12 cellular contexts compared by ENCODE assay signal in the genomic region with DNA sequence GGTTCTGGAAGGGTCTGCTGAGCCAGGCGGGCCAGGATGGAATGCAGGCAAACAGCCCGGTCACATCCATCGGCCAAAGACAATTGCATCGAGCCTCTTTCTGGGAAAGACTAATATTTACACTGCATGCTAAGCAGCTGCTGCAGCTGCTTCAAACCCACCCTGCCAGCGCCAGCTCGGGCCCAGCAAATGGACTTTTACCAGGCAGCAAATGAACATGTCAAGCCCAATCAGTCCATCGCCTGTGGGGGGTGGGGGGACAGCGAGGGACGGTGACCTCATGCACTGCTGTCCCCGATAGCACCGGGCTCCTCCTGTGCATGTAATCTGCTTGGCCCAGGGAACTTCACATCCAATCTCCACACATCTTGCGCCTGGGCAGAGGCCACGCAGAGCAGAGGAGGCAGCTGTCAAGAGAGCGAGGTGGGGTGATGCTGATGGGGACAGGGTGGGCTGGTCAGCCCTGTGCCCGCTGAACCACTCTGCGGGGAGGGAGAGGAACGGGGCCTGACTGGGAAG. TPM values are rescaled to one million over a fixed set of nuclear protein-coding genes. Genes with fewer than 3 reads are reported as not detected.
DNase-seq lines count a peak whose midpoint lies in the region; ATAC-seq, FAIRE-seq and TF ChIP-seq lines count a peak whose summit lies in the region.
"Had no signal": no experiment of that assay in that cellular context is flagged by ENCODE, and none has a peak within 500 bp of the region (broad histone marks: within the 10 kb centered on the region; RNA-seq: fewer than 3 reads in every experiment).

No MANE protein-coding gene starts in this region.

- TF ChIP-seq CTCF in H1 (IDR thresholded peaks at IDR 0.05; ENCODE audit: control extremely low read depth in 1 of 3, insufficient read depth in 1 of 3, low read depth in 1 of 3, low read length in 3 of 3) (no peak), pancreas (IDR thresholded peaks at IDR 0.05) (no peak), suprapubic skin (IDR thresholded peaks at IDR 0.05) (no peak), gastroesophageal sphincter (IDR thresholded peaks at IDR 0.05) (no peak)

- peaks cover 0 to 1% of the 10 kb centered on the region in 2 experiments for H4K20me1 ChIP-seq in H1 (replicated peaks in 1 of 2; ENCODE audit: control insufficient read depth in 1 of 2, insufficient read depth in 2 of 2, low read length in 2 of 2)

- H3K23me2 ChIP-seq in H1 (ENCODE audit: low read depth, low read length): no peaks in the 10 kb centered on the region

- WGBS in H1 (ENCODE audit: extremely low coverage in 1 of 2, insufficient coverage in 1 of 2, insufficient read length in 1 of 2, insufficient replicate concordance in 2 of 2, low coverage in 1 of 2, low lambda C conversion rate in 2 of 2, missing lambda C conversion rate in 1 of 2), 2 experiments: 86% methylated on average over 17 of the region's 17 CpGs; no CpG with 5 or more reads in 1 of the 2 experiments
- 15 to 29% methylated on average over 14 to 17 of the region's 17 CpGs for WGBS in pancreas, 2 donors
- WGBS in suprapubic skin: 74% methylated on average over 11 of the region's 17 CpGs
- no CpG with 5 or more reads among the region's 17 CpGs for WGBS in gastroesophageal sphincter (ENCODE audit: low coverage in 1 of 2), 2 donors

- peak; percentile 25 for DNase-seq in ELF-1 (ENCODE audit: low read depth, low spot score)
- DNase-seq in NCI-H345 (lab: John Stamatoyannopoulos, UW): peak; percentile 87
- DNase-seq in H1 (ENCODE audit: low read depth in 1 of 2, low spot score in 2 of 2): no peak
- DNase-seq in pancreas: peak; percentile 44 to 87 (median 70)
- DNase-seq in suprapubic skin (ENCODE audit: low spot score in 2 of 2): no peak
- no peak for DNase-seq in LoVo (ENCODE audit: low spot score)
- DNase-seq: MM.1S; stimulated activated CD4-positive, alpha-beta T cell treated with anti-CD3 and anti-CD28 coated beads, Interleukin-15, amount 100 ng/mL, for 24 hours had no signal

- H2BK5ac ChIP-seq in H1 (ENCODE audit: low read depth, low read length): no peak overlapping the region

- H4K5ac ChIP-seq in H1 (ENCODE audit: insufficient read length, low read depth, low read length): no peak overlapping the region

- no peaks in the 10 kb centered on the region for H3K27me3 ChIP-seq in H1 (replicated peaks in 1 of 4; ENCODE audit: control insufficient read depth in 3 of 4, extremely low read depth in 1 of 4, insufficient read depth in 3 of 4, low read length in 3 of 4)
- no peaks in the 10 kb centered on the region for H3K27me3 ChIP-seq in pancreas
- no peaks in the 10 kb centered on the region for H3K27me3 ChIP-seq in suprapubic skin
- no peaks in the 10 kb centered on the region for H3K27me3 ChIP-seq in gastroesophageal sphincter

- no peak overlapping the region for H3K14ac ChIP-seq in H1 (ENCODE audit: insufficient read length)

- H3K9me3 ChIP-seq in H1 (ENCODE audit: insufficient read depth in 2 of 2, low read depth in 1 of 2, low read length in 1 of 2) (no peaks in the 10 kb centered on the region), pancreas (no peaks in the 10 kb centered on the region), suprapubic skin (no peaks in the 10 kb centered on the region), gastroesophageal sphincter (no peaks in the 10 kb centered on the region)

- no peak overlapping the region for H3K18ac ChIP-seq in H1 (ENCODE audit: extremely low read depth, low read length)

- H3K79me2 ChIP-seq in H1 (ENCODE audit: control insufficient read depth in 1 of 2, insufficient read depth in 2 of 2, low read length in 2 of 2): no peaks in the 10 kb centered on the region

- intact Hi-C loops in pancreas (cut with DNase I): no loop called here

- H4K8ac ChIP-seq in H1 (ENCODE audit: extremely low read depth, insufficient read depth, low read length): no peak overlapping the region

- TF ChIP-seq POLR2A in H1 (IDR thresholded peaks at IDR 0.05; ENCODE audit: control extremely low read depth in 1 of 2, low read depth in 2 of 2, low read length in 2 of 2) (no peak), suprapubic skin (IDR thresholded peaks at IDR 0.05) (no peak), gastroesophageal sphincter (IDR thresholded peaks at IDR 0.05) (no peak)

- no peak overlapping the region for H3K9ac ChIP-seq in H1 (replicated peaks in 1 of 4; ENCODE audit: extremely low read depth in 1 of 4, low read depth in 3 of 4, low read length in 3 of 4)

- no peak for TF ChIP-seq RAD21 in H1 (IDR thresholded peaks at IDR 0.05 in 1 of 2, conservative IDR thresholded peaks at IDR 0.05 in 1 of 2; ENCODE audit: low read depth in 2 of 2, low read length in 2 of 2)

- no peak overlapping the region for H3K4me2 ChIP-seq in H1 (ENCODE audit: insufficient read depth in 1 of 2, low read depth in 2 of 2, low read length in 2 of 2)

- ATAC-seq in pancreas (peak; percentile 82 to 89 (median 84)), gastroesophageal sphincter (no peak), HG02938 (IDR thresholded peaks at IDR 0.05; ENCODE audit: unreplicated experiment) (no peak)

- H3K4me3 ChIP-seq in H1 (ENCODE audit: extremely low read depth in 1 of 4, insufficient read depth in 2 of 4, low read depth in 3 of 4, low read length in 4 of 4) (no peak overlapping the region), pancreas (no peak overlapping the region), suprapubic skin (no peak overlapping the region), gastroesophageal sphincter (no peak overlapping the region)

- no peak overlapping the region for H3K4ac ChIP-seq in H1 (replicated peaks; ENCODE audit: insufficient read length, low read depth, low read length)

- H2BK15ac ChIP-seq in H1 (ENCODE audit: low read length): no peak overlapping the region

- POLR2A ChIA-PET in H1 (lab: Charles Lee; ENCODE audit: partially characterized antibody): interaction anchor here (1.3 kb wide), 1 partner anchor 15 kb away, joined by 4 read pairs; no protein-coding TSS in a partner anchor

- CTCF ChIA-PET in H1 (lab: Charles Lee; ENCODE audit: partially characterized antibody): interaction anchor here (0.8 to 21.2 kb wide), 7 partner anchors 9 to 158 kb away, joined by 3 to 271 read pairs (median 4); no protein-coding TSS in a partner anchor

- H2BK120ac ChIP-seq in H1 (replicated peaks; ENCODE audit: low read depth, low read length): no peak overlapping the region

- no peak overlapping the region for H3K23ac ChIP-seq in H1 (ENCODE audit: insufficient read length)

- H3K79me1 ChIP-seq in H1 (ENCODE audit: low read depth, low read length): no peaks in the 10 kb centered on the region

- no peaks in the 10 kb centered on the region for H3K36me3 ChIP-seq in H1 (ENCODE audit: control insufficient read depth in 2 of 4, insufficient read depth in 4 of 4, low read length in 3 of 4)
- H3K36me3 ChIP-seq in pancreas: no peaks in the 10 kb centered on the region
- H3K36me3 ChIP-seq in suprapubic skin: no peaks in the 10 kb centered on the region
- H3K36me3 ChIP-seq in gastroesophageal sphincter: no peaks in the 10 kb centered on the region

- H3K27ac ChIP-seq in H1 (ENCODE audit: low read depth, low read length) (no peak overlapping the region), pancreas (no peak overlapping the region), suprapubic skin (no peak overlapping the region), gastroesophageal sphincter (no peak overlapping the region)

- no peak overlapping the region for H3K56ac ChIP-seq in H1 (replicated peaks; ENCODE audit: insufficient read length, low read depth, low read length)

- H2BK12ac ChIP-seq in H1 (ENCODE audit: low read depth, low read length): peak overlapping the region; percentile 39; the same call in 1 of the 2 replicates

- H2AK5ac ChIP-seq in H1 (ENCODE audit: low read depth, low read length): no peak overlapping the region

- no peak for TF ChIP-seq EP300 in H1 (IDR thresholded peaks at IDR 0.05; ENCODE audit: borderline replicate concordance in 1 of 2, low read depth in 2 of 2, low read length in 2 of 2)
- TF ChIP-seq EP300 in suprapubic skin (IDR thresholded peaks at IDR 0.05): no peak
- no peak for TF ChIP-seq EP300 in gastroesophageal sphincter (IDR thresholded peaks at IDR 0.05)

- FAIRE-seq in H1 (lab: Jason Lieb, UNC): no peak
- no peak for FAIRE-seq in pancreas (lab: Jason Lieb, UNC)
- FAIRE-seq: colon had no signal

- H3K4me1 ChIP-seq in H1 (replicated peaks in 1 of 4; ENCODE audit: control insufficient read depth in 3 of 4, insufficient read depth in 4 of 4, low read length in 3 of 4) (peaks cover 2 to 10% (median 4%) of the 10 kb centered on the region in 4 experiments; a peak in 6 of 7 replicates), pancreas (peaks cover 0 to 8% (median 4%) of the 10 kb centered on the region in 3 donors), suprapubic skin (no peaks in the 10 kb centered on the region), gastroesophageal sphincter (peaks cover 0 to 14% (median 6%) of the 10 kb centered on the region in 3 donors)

- no peak overlapping the region for H2BK20ac ChIP-seq in H1 (ENCODE audit: low read length)

- no peak overlapping the region for H2AFZ ChIP-seq in H1 (ENCODE audit: low read length)

- peak overlapping the region; percentile 54 for H4K91ac ChIP-seq in H1 (replicated peaks; ENCODE audit: insufficient read length, low read length)

TF ChIP-seq in H1, 55 proteins besides CTCF, POLR2A, EP300 and RAD21 (continues in another document):
- TF ChIP-seq CTBP2 (IDR thresholded peaks at IDR 0.05; ENCODE audit: borderline replicate concordance, insufficient read depth, insufficient read length, low read length) (no peak), MAX (IDR thresholded peaks at IDR 0.05) (no peak), RFX5 (IDR thresholded peaks at IDR 0.05; ENCODE audit: borderline replicate concordance, low read depth, low read length) (no peak), KDM5A (IDR thresholded peaks at IDR 0.05; ENCODE audit: low read length) (no peak), BRCA1 (IDR thresholded peaks at IDR 0.05; ENCODE audit: low read depth, low read length) (no peak)

RNA-seq across cellular contexts. Expression of gene CDH5, which starts 39.4 kb away (rescaled TPM):
- total RNA-seq in H1 (2021; fragmentation: NEBNext Ultra II Directional; extraction: Animal tissue kit (Norgen Biotek cat#: 25700)): 0.32 and 0.59 TPM in 2 replicates
- 0.20 and 0.32 TPM in 2 replicates for polyA plus RNA-seq in H1 (2011; rRNA removed)
- 0.23 TPM for polyA plus RNA-seq in H1 (2011; cell fraction: cytosol; rRNA removed)
- polyA plus RNA-seq in H1 (2011; cell fraction: nucleus; rRNA removed): 0.50 TPM
- 0.18 to 0.35 TPM (median 0.30 TPM) in 4 replicates for polyA plus RNA-seq in H1 (2012, experiment 1 of 2)
- 0.16 TPM for polyA plus RNA-seq in H1 (2012, experiment 2 of 2)
- 0.97 TPM for polyA plus RNA-seq in H1 (2013, experiment 1 of 2)
- 0.88 TPM for polyA plus RNA-seq in H1 (2013, experiment 2 of 2)
- polyA minus RNA-seq in H1 (2011; rRNA and poly(A)+ RNA removed): 0.27 and 0.69 TPM in 2 replicates
- polyA minus RNA-seq in H1 (2011; cell fraction: cytosol; rRNA and poly(A)+ RNA removed): not detected
- polyA minus RNA-seq in H1 (2011; cell fraction: nucleus; rRNA and poly(A)+ RNA removed): not detected
- 10 to 100 TPM in 1 of 6 donors, 1 to 10 TPM in 5; 3.4 to 10.2 (median 5.0) TPM for total RNA-seq in pancreas
- 10 to 100 TPM in 1 of 2 donors, 1 to 10 TPM in 1; 5.5 to 10.1 TPM for polyA plus RNA-seq in pancreas
- 10 to 100 TPM in 2 of 4 donors, 1 to 10 TPM in 2; 8.0 to 23.6 (median 14.4) TPM for total RNA-seq in suprapubic skin
- 10 to 100 TPM; 16.2 to 50.1 (median 38.5) TPM for total RNA-seq in gastroesophageal sphincter
- polyA plus RNA-seq: BJ had no signal

Comparison
In these comparisons a context has a peak if more than half of its experiments do, and no peak if none do; other contexts are left out.
1. DNase-seq: peak in ELF-1 (single experiment), NCI-H345 (single experiment) and pancreas (6 of 6); none in H1 (0 of 2), suprapubic skin (0 of 2) and LoVo (single experiment).
2. ATAC-seq: peak in pancreas (4 of 4); none in gastroesophageal sphincter (single experiment) and HG02938 (single experiment).